In the genomic region with DNA sequence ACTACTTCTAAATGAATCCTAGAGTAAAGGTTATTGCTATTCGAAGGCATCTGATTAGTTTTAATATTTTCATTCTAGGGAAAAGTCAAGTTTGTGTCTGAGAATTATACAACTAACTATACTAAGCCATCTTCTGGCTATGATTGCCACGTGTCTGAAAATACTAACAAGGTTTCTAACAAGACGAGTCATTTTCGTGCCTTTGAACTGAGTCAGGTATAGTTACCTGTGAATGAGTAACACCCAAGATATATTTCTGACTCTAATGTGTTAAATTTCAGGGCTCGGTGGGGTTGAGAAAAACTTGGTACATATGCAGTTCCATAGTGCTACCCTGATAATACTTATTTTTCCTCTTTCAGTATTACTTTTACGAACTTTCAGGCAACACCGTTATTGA, we compare ENCODE assay signal across 23 cellular contexts. TPM values are rescaled to one million over a fixed set of nuclear protein-coding genes. Genes with fewer than 3 reads are reported as not detected.
DNase-seq lines count a peak whose midpoint lies in the region; ATAC-seq and TF ChIP-seq lines count a peak whose summit lies in the region.
"Had no signal": no experiment of that assay in that cellular context is flagged by ENCODE, and none has a peak within 500 bp of the region (broad histone marks: within the 10 kb centered on the region; RNA-seq: fewer than 3 reads in every experiment).

No MANE protein-coding gene starts in this region.

- H3K4me2 ChIP-seq in smooth muscle cell = no peak overlapping the region
- no peak overlapping the region for H3K4me2 ChIP-seq in neural progenitor cell

- peaks cover 33% of the 10 kb centered on the region for H3K36me3 ChIP-seq in RWPE2 (ENCODE audit: low read depth)
- H3K36me3 ChIP-seq in smooth muscle cell (ENCODE audit: low read depth) = peaks cover 11% of the 10 kb centered on the region
- H3K36me3 ChIP-seq in neural progenitor cell = no peaks in the 10 kb centered on the region

- peaks cover 6% of the 10 kb centered on the region for H3K36me3 Mint-ChIP-seq in neural progenitor cell

- no peaks in the 10 kb centered on the region for H3K9me3 Mint-ChIP-seq in neural progenitor cell
- H3K9me3 Mint-ChIP-seq: CD8-positive, alpha-beta T cell had no signal

- H2AFZ ChIP-seq in smooth muscle cell (ENCODE audit: low read depth) (no peak overlapping the region), neural progenitor cell (replicated peaks) (no peak overlapping the region)

- DNase-seq in HPDE6-E6E7 (ENCODE audit: extremely low spot score) (peak; percentile 17), RWPE2 (ENCODE audit: low spot score) (no peak), foreskin keratinocyte (peak; percentile 44 to 72), smooth muscle cell (lab: John Stamatoyannopoulos, UW; ENCODE audit: unreplicated experiment) (no peak), NCI-H2081 treated with DMSO at 0.1 percent for 48 hours (lab: John Stamatoyannopoulos, UW) (no peak), neural progenitor cell (ENCODE audit: low spot score) (no peak)
- DNase-seq: C1 segment of cervical spinal cord; Caco-2; CD8-positive, alpha-beta T cell; DMS 273 treated with DMSO at 0.1 percent for 48 hours; DMS79; EL; GDM1; NCI-H1105; NCI-H1436 treated with DMSO at 0.1 percent for 48 hours; NCI-H187 treated with DMSO at 0.1 percent for 48 hours; NCI-H446; NCI-H524 treated with DMSO at 0.1 percent for 48 hours; NCI-H774; SHP77 had no signal

- H3K27me3 ChIP-seq in RWPE2 (ENCODE audit: insufficient read depth, poor library complexity, severe bottlenecking) (no peaks in the 10 kb centered on the region), foreskin keratinocyte (no peaks in the 10 kb centered on the region), smooth muscle cell (ENCODE audit: low read depth) (no peaks in the 10 kb centered on the region), neural progenitor cell (no peaks in the 10 kb centered on the region)

- H3K9ac ChIP-seq in smooth muscle cell (ENCODE audit: low read depth) (no peak overlapping the region), neural progenitor cell (no peak overlapping the region)

- no peaks in the 10 kb centered on the region for H3K4me1 Mint-ChIP-seq in neural progenitor cell

- TF ChIP-seq CTCF in RWPE2 (IDR thresholded peaks at IDR 0.05; ENCODE audit: poor library complexity, severe bottlenecking) (no peak), foreskin keratinocyte (conservative IDR thresholded peaks at IDR 0.05) (no peak), smooth muscle cell (IDR thresholded peaks at IDR 0.05; ENCODE audit: borderline replicate concordance, insufficient read depth, poor library complexity, severe bottlenecking) (no peak), neural progenitor cell (IDR thresholded peaks at IDR 0.05) (no peak)

- H3K9me3 ChIP-seq in RWPE2 (ENCODE audit: severe bottlenecking) = no peaks in the 10 kb centered on the region
- H3K9me3 ChIP-seq in smooth muscle cell (replicated peaks; ENCODE audit: low read depth) = no peaks in the 10 kb centered on the region
- no peaks in the 10 kb centered on the region for H3K9me3 ChIP-seq in neural progenitor cell (ENCODE audit: low read depth)
- H3K9me3 ChIP-seq: Caco-2 had no signal

- H3K4me3 Mint-ChIP-seq in neural progenitor cell = no peak overlapping the region
- H3K4me3 Mint-ChIP-seq: CD8-positive, alpha-beta T cell had no signal

- peak; percentile 81 for ATAC-seq in RWPE2 (ENCODE audit: low read depth)
- ATAC-seq in foreskin keratinocyte = peak; percentile 82
- ATAC-seq in HG03097 (IDR thresholded peaks at IDR 0.05; ENCODE audit: low FRiP score, unreplicated experiment) = no peak
- ATAC-seq: CD8-positive, alpha-beta T cell; GM12878 had no signal

- H3K27ac ChIP-seq in RWPE2 (ENCODE audit: poor library complexity, severe bottlenecking) (peak overlapping the region; percentile 1), foreskin keratinocyte (no peak overlapping the region), smooth muscle cell (ENCODE audit: low read depth) (peak overlapping the region; percentile 76), neural progenitor cell (no peak overlapping the region)
- H3K27ac ChIP-seq: HL-60 had no signal

- peaks cover 28% of the 10 kb centered on the region for H4K20me1 ChIP-seq in smooth muscle cell (ENCODE audit: low read depth)
- no peaks in the 10 kb centered on the region for H4K20me1 ChIP-seq in neural progenitor cell (ENCODE audit: low read depth)

- no peak overlapping the region for H3K4me3 ChIP-seq in RWPE2 (ENCODE audit: severe bottlenecking)
- no peak overlapping the region for H3K4me3 ChIP-seq in smooth muscle cell
- no peak overlapping the region for H3K4me3 ChIP-seq in neural progenitor cell
- H3K4me3 ChIP-seq: GM12878 had no signal

- H3K79me2 ChIP-seq in smooth muscle cell (ENCODE audit: low read depth) (peaks cover 53% of the 10 kb centered on the region), neural progenitor cell (ENCODE audit: low read depth) (peaks cover 13% of the 10 kb centered on the region)

- H3F3A ChIP-seq in smooth muscle cell (ENCODE audit: low read depth) (no peaks in the 10 kb centered on the region), neural progenitor cell (ENCODE audit: low read depth) (no peaks in the 10 kb centered on the region)

- peaks cover 3% of the 10 kb centered on the region for H3K27me3 Mint-ChIP-seq in neural progenitor cell (ENCODE audit: insufficient read depth, low read depth)

- WGBS in smooth muscle cell (ENCODE audit: low lambda C conversion rate) = 88% methylated on average over 7 of the region's 7 CpGs

- H3K4me1 ChIP-seq in RWPE2 (ENCODE audit: insufficient read depth, poor library complexity, severe bottlenecking) (peaks cover 9% of the 10 kb centered on the region), foreskin keratinocyte (peaks cover 12% of the 10 kb centered on the region), smooth muscle cell (ENCODE audit: low read depth) (no peaks in the 10 kb centered on the region), neural progenitor cell (no peaks in the 10 kb centered on the region)

- no peak overlapping the region for H3K27ac Mint-ChIP-seq in neural progenitor cell

RNA-seq across cellular contexts. Expression of a gene that starts 35.5 kb away (rescaled TPM):
- total RNA-seq in foreskin keratinocyte (52.7 and 58.4 TPM in 2 replicates), smooth muscle cell (123 and 132 TPM in 2 replicates), neural progenitor cell (ENCODE audit: low replicate concordance) (32.7 and 39.0 TPM in 2 replicates)
- polyA plus RNA-seq in foreskin keratinocyte (9.7 and 10.5 TPM in 2 replicates), smooth muscle cell (15.4 and 24.3 TPM in 2 replicates)

RNA-seq across cellular contexts. Expression of a gene that starts 53.8 kb away (rescaled TPM):
- total RNA-seq in foreskin keratinocyte (15.6 and 16.6 TPM in 2 replicates), smooth muscle cell (12.6 and 22.6 TPM in 2 replicates), neural progenitor cell (ENCODE audit: low replicate concordance) (15.0 and 18.1 TPM in 2 replicates)
- polyA plus RNA-seq in foreskin keratinocyte (14.3 and 16.6 TPM in 2 replicates), smooth muscle cell (26.4 and 34.7 TPM in 2 replicates)

Comparison
In these comparisons a context has a peak if more than half of its experiments do, and no peak if none do; other contexts are left out.
1. DNase-seq: peak in HPDE6-E6E7 (single experiment) and foreskin keratinocyte (2 of 2); none in RWPE2 (single experiment), smooth muscle cell (single experiment), NCI-H2081 treated with DMSO at 0.1 percent for 48 hours (single experiment) and neural progenitor cell (single experiment).
2. H3K27ac ChIP-seq: peak in RWPE2 (single experiment) and smooth muscle cell (single experiment); none in foreskin keratinocyte (single experiment) and neural progenitor cell (single experiment).